1 cellular context compared by ENCODE assay signal in the genomic region with DNA sequence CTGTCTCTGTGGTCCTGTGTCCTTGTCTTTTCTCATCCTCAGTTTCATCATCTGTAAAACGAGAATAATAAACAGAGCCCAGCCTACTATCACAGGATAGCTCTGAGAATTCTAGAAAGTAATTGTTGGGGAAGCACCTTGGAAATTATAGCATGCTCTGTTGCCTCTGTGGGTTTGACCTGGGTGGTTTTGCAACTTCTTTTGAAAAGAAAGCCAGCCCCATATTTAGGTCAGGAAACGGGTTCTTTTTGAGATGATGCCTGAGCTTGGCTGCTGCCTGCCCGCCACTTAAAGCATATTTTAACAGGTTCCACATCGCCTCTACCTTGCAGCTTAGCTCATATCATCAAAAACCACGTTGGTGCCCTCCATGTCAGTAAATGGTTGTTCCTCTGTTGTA.
TF ChIP-seq lines count a peak whose summit lies in the region.

No MANE protein-coding gene starts in this region.

TF ChIP-seq in WTC11, 78 proteins besides CTCF, POLR2A, EP300 and RAD21 (continued from another document):
- no peak for TF ChIP-seq ZBTB21 (CRISPR knock-in tag; IDR thresholded peaks at IDR 0.05; ENCODE audit: borderline replicate concordance)
- no peak for TF ChIP-seq TCF7 (CRISPR knock-in tag; IDR thresholded peaks at IDR 0.05; ENCODE audit: low read depth)
- no peak for TF ChIP-seq ZNF671 (CRISPR knock-in tag; IDR thresholded peaks at IDR 0.05)
- TF ChIP-seq TEAD4 (CRISPR knock-in tag; IDR thresholded peaks at IDR 0.05), result no peak
- TF ChIP-seq CBFB (CRISPR knock-in tag; IDR thresholded peaks at IDR 0.05; ENCODE audit: low read depth), result no peak
- TF ChIP-seq, protein P1, sequence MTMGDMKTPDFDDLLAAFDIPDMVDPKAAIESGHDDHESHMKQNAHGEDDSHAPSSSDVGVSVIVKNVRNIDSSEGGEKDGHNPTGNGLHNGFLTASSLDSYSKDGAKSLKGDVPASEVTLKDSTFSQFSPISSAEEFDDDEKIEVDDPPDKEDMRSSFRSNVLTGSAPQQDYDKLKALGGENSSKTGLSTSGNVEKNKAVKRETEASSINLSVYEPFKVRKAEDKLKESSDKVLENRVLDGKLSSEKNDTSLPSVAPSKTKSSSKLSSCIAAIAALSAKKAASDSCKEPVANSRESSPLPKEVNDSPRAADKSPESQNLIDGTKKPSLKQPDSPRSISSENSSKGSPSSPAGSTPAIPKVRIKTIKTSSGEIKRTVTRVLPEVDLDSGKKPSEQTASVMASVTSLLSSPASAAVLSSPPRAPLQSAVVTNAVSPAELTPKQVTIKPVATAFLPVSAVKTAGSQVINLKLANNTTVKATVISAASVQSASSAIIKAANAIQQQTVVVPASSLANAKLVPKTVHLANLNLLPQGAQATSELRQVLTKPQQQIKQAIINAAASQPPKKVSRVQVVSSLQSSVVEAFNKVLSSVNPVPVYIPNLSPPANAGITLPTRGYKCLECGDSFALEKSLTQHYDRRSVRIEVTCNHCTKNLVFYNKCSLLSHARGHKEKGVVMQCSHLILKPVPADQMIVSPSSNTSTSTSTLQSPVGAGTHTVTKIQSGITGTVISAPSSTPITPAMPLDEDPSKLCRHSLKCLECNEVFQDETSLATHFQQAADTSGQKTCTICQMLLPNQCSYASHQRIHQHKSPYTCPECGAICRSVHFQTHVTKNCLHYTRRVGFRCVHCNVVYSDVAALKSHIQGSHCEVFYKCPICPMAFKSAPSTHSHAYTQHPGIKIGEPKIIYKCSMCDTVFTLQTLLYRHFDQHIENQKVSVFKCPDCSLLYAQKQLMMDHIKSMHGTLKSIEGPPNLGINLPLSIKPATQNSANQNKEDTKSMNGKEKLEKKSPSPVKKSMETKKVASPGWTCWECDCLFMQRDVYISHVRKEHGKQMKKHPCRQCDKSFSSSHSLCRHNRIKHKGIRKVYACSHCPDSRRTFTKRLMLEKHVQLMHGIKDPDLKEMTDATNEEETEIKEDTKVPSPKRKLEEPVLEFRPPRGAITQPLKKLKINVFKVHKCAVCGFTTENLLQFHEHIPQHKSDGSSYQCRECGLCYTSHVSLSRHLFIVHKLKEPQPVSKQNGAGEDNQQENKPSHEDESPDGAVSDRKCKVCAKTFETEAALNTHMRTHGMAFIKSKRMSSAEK (CRISPR knock-in tag; IDR thresholded peaks at IDR 0.05; ENCODE audit: borderline replicate concordance), result no peak
- TF ChIP-seq, protein P2, sequence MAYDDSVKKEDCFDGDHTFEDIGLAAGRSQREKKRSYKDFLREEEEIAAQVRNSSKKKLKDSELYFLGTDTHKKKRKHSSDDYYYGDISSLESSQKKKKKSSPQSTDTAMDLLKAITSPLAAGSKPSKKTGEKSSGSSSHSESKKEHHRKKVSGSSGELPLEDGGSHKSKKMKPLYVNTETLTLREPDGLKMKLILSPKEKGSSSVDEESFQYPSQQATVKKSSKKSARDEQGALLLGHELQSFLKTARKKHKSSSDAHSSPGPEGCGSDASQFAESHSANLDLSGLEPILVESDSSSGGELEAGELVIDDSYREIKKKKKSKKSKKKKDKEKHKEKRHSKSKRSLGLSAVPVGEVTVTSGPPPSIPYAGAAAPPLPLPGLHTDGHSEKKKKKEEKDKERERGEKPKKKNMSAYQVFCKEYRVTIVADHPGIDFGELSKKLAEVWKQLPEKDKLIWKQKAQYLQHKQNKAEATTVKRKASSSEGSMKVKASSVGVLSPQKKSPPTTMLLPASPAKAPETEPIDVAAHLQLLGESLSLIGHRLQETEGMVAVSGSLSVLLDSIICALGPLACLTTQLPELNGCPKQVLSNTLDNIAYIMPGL (CRISPR knock-in tag; IDR thresholded peaks at IDR 0.05), result no peak
- TF ChIP-seq FOXK1 (CRISPR knock-in tag; IDR thresholded peaks at IDR 0.05), result no peak
